ENCODE assay signal across 13 cellular contexts in genomic region chr7:28802450-28802849, GRCh38.
"Had no signal": no experiment of that assay in that cellular context is flagged by ENCODE, and none has a peak within 500 bp of the region (broad histone marks: within the 10 kb centered on the region; RNA-seq: fewer than 3 reads in every experiment).

No MANE protein-coding gene starts in this region.

- H3K27ac ChIP-seq: lower lobe of right lung, pancreas, thoracic aorta, VCaP had no signal

- H3K4me3 ChIP-seq: lower lobe of right lung, pancreas, thoracic aorta had no signal

- H3K9me3 ChIP-seq: lower lobe of right lung, pancreas, thoracic aorta had no signal

- DNase-seq: activated CD4-positive, alpha-beta T cell treated with anti-CD3 and anti-CD28 coated beads, Interleukin-2, amount 50 U/mL, for 1 hour; activated CD4-positive, CD25-positive, alpha-beta regulatory T cell treated with anti-CD3 and anti-CD28 coated beads, Interleukin-2, amount 50 U/mL, for 72 hours; activated CD8-positive, alpha-beta memory T cell treated with anti-CD3 and anti-CD28 coated beads, Interleukin-2, amount 50 U/mL, for 4 hours; activated naive CD4-positive, alpha-beta T cell treated with anti-CD3 and anti-CD28 coated beads for 36 hours; activated naive CD8-positive, alpha-beta T cell treated with anti-CD3 and anti-CD28 coated beads, Interleukin-2, amount 50 U/mL, for 24 hours; activated T-cell treated with anti-CD3 and anti-CD28 coated beads, Interleukin-2, amount 50 U/mL, for 4 hours; foreskin fibroblast; lower lobe of right lung; naive thymus-derived CD8-positive, alpha-beta T cell; pancreas; stimulated activated naive B cell treated with anti-CD40 and anti-IgM and Interleukin-4, amounts not matched to agents 10 μg/mL and 1 μg/mL and 100 μg/mL, for 72 hours had no signal

- H3K4me1 ChIP-seq: lower lobe of right lung, pancreas had no signal

- FAIRE-seq: pancreas had no signal

- H3K27me3 ChIP-seq: pancreas had no signal

- H3K36me3 ChIP-seq: lower lobe of right lung, pancreas had no signal
